24 cellular contexts compared by ENCODE assay signal in genomic region chr22:39029227-39029626, GRCh38. TPM values are rescaled to one million over a fixed set of nuclear protein-coding genes. Genes with fewer than 3 reads are reported as not detected.
"Had no signal": no experiment of that assay in that cellular context is flagged by ENCODE, and none has a peak within 500 bp of the region (broad histone marks: within the 10 kb centered on the region; RNA-seq: fewer than 3 reads in every experiment).

No MANE protein-coding gene starts in this region.

- H3K4me3 ChIP-seq: K562 had no signal

- H3K9me3 ChIP-seq: SK-N-SH had no signal

- H3K27ac ChIP-seq: HL-60, KMS-11, RWPE1 had no signal

- ATAC-seq: K562, Panc1, PC-3 had no signal

- H3K9ac ChIP-seq: KMS-11, SK-N-SH had no signal

- H3K9me3 Mint-ChIP-seq: IgD-negative memory B cell had no signal

- H3K27me3 Mint-ChIP-seq: IgD-negative memory B cell had no signal

- H3K4me2 ChIP-seq: KMS-11, SK-N-SH had no signal

- DNase-seq: Kasumi-1; MM.1S; NCI-H1092 treated with DMSO at 0.1 percent for 48 hours; NCI-H1436; NCI-H187; NCI-H2029; NCI-H2081 treated with DMSO at 0.1 percent for 48 hours; NCI-H2171; NCI-H226; NCI-H446; NCI-H510A; NCI-H524 treated with DMSO at 0.1 percent for 48 hours; NCI-H69; NCI-H774; NK-92 treated with Interleukin-12 subunit alpha and Interleukin-12 subunit beta, amount 100 ng/mL, for 24 hours; PC-3; SHP77; SK-N-SH had no signal

RNA-seq across cellular contexts. Expression of gene APOBEC3F, which starts 11.4 kb away (rescaled TPM):
- total RNA-seq: PC-3 had no signal
